ENCODE assay signal across 11 cellular contexts in the genomic region with DNA sequence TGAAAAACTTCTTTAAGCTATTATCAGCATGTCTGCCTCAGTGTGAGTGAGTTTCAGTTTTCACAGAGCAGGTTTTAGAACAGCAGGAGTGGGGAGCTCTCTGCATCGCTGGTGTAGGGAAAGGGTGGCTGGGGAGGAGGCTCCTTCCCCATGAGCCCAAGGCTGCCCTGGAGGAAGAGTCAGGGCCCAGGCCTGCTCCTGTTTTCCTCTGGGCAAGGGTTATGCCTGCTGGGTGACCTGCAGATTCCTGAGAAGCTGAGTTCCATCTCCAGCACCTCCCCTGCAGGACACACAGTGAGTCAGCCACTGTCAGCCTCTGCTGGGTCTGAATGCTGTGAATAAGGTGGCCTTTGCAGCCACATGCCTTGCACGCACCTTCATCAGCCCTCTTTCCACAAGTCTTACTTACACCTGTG.
A peak's percentile ranks its signal among the peaks of the same experiment; 100 is the strongest.
DNase-seq lines count a peak whose midpoint lies in the region; ATAC-seq and TF ChIP-seq lines count a peak whose summit lies in the region.
"Had no signal": no experiment of that assay in that cellular context is flagged by ENCODE, and none has a peak within 500 bp of the region (broad histone marks: within the 10 kb centered on the region; RNA-seq: fewer than 3 reads in every experiment).

No MANE protein-coding gene starts in this region.

- no peak overlapping the region for H3K27ac ChIP-seq in transverse colon
- H3K27ac ChIP-seq in substantia nigra (ENCODE audit: low read depth, low read length, poor library complexity, severe bottlenecking) = no peak overlapping the region
- H3K27ac ChIP-seq in coronary artery = no peak overlapping the region

- H3K36me3 ChIP-seq in transverse colon = no peaks in the 10 kb centered on the region

- peaks cover 8% of the 10 kb centered on the region for H3K27me3 Mint-ChIP-seq in stimulated activated naive CD8-positive, alpha-beta T cell treated with anti-CD3 and anti-CD28 coated beads, Interleukin-15, amount 100 ng/mL, for 72 hours

- no peak for DNase-seq in stimulated activated naive CD8-positive, alpha-beta T cell treated with anti-CD3 and anti-CD28 coated beads, Interleukin-15, Interleukin-2, amounts not matched to agents 100 U/mL and 50 U/mL, for 24 hours
- no peak for DNase-seq in stimulated activated naive CD8-positive, alpha-beta T cell treated with anti-CD3 and anti-CD28 coated beads, Interleukin-15, amount 100 ng/mL, for 72 hours
- DNase-seq in foreskin fibroblast (peak; percentile 52 to 69), NCI-H510A treated with DMSO at 0.1 percent for 48 hours (lab: John Stamatoyannopoulos, UW) (no peak), transverse colon (no peak), substantia nigra (lab: John Stamatoyannopoulos, UW) (no peak), coronary artery (ENCODE audit: low spot score) (no peak)
- DNase-seq: activated CD4-positive, alpha-beta T cell treated with anti-CD3 and anti-CD28 coated beads for 48 hours; naive B cell had no signal

- intact Hi-C loops in transverse colon (cut with DNase I; ENCODE audit: low total_unique reads) = no loop called here

- in situ Hi-C loops in transverse colon (cut with MboI; ENCODE audit: low pct_ligation_motif_present in 1 of 4, low pct_unique_long_range_greater_than_20kb in 1 of 4, low sequenced_read_pairs in 3 of 4) = no loop called here

- H3K9me3 Mint-ChIP-seq in stimulated activated naive CD8-positive, alpha-beta T cell treated with anti-CD3 and anti-CD28 coated beads, Interleukin-15, amount 100 ng/mL, for 72 hours = peaks cover 11 to 16% of the 10 kb centered on the region in 2 donors

- H3K27ac Mint-ChIP-seq in stimulated activated naive CD8-positive, alpha-beta T cell treated with anti-CD3 and anti-CD28 coated beads, Interleukin-15, amount 100 ng/mL, for 72 hours = no peak overlapping the region
- H3K27ac Mint-ChIP-seq: CD14-positive monocyte, naive B cell had no signal

- 82% methylated on average over 2 of the region's 2 CpGs; no CpG with 5 or more reads in 1 of the 2 donors for WGBS in transverse colon (ENCODE audit: low coverage in 1 of 2), 2 donors

- H3K4me3 ChIP-seq in foreskin fibroblast (ENCODE audit: low read depth in 1 of 2, low read length in 2 of 2) (no peak overlapping the region), transverse colon (no peak overlapping the region), coronary artery (no peak overlapping the region)

- peak; percentile 63 for ATAC-seq in stimulated activated naive CD8-positive, alpha-beta T cell treated with anti-CD3 and anti-CD28 coated beads, Interleukin-15, Interleukin-2, amounts not matched to agents 100 U/mL and 50 U/mL, for 24 hours
- no peak for ATAC-seq in stimulated activated naive CD8-positive, alpha-beta T cell treated with anti-CD3 and anti-CD28 coated beads, Interleukin-15, amount 100 ng/mL, for 72 hours
- ATAC-seq in SK-N-SH treated with all-trans-retinoic acid at 6 μM for 48 hours = peak; percentile 78

- H3K27me3 ChIP-seq in transverse colon = no peaks in the 10 kb centered on the region

- H3K4me1 ChIP-seq in transverse colon = no peaks in the 10 kb centered on the region

- TF ChIP-seq CTCF in foreskin fibroblast (IDR thresholded peaks at IDR 0.05; ENCODE audit: low read depth, low read length) (no peak), transverse colon (IDR thresholded peaks at IDR 0.05) (no peak), coronary artery (IDR thresholded peaks at IDR 0.05) (no peak)

- no peak overlapping the region for H3K4me3 Mint-ChIP-seq in stimulated activated naive CD8-positive, alpha-beta T cell treated with anti-CD3 and anti-CD28 coated beads, Interleukin-15, amount 100 ng/mL, for 72 hours
- H3K4me3 Mint-ChIP-seq: CD14-positive monocyte, naive B cell had no signal

- peaks cover 22% of the 10 kb centered on the region for H3K4me1 Mint-ChIP-seq in stimulated activated naive CD8-positive, alpha-beta T cell treated with anti-CD3 and anti-CD28 coated beads, Interleukin-15, amount 100 ng/mL, for 72 hours
- H3K4me1 Mint-ChIP-seq: CD14-positive monocyte, naive B cell had no signal

- TF ChIP-seq POLR2A in transverse colon (IDR thresholded peaks at IDR 0.05) = no peak

- TF ChIP-seq EP300 in transverse colon (IDR thresholded peaks at IDR 0.05; ENCODE audit: low read depth) = no peak

- H3K9me3 ChIP-seq in transverse colon = peaks cover 0 to 4% of the 10 kb centered on the region in 2 donors

TF ChIP-seq in SK-N-SH treated with all-trans-retinoic acid at 6 μM for 48 hours, 23 proteins besides CTCF, POLR2A, EP300 and RAD21:
- TF ChIP-seq, protein P1, sequence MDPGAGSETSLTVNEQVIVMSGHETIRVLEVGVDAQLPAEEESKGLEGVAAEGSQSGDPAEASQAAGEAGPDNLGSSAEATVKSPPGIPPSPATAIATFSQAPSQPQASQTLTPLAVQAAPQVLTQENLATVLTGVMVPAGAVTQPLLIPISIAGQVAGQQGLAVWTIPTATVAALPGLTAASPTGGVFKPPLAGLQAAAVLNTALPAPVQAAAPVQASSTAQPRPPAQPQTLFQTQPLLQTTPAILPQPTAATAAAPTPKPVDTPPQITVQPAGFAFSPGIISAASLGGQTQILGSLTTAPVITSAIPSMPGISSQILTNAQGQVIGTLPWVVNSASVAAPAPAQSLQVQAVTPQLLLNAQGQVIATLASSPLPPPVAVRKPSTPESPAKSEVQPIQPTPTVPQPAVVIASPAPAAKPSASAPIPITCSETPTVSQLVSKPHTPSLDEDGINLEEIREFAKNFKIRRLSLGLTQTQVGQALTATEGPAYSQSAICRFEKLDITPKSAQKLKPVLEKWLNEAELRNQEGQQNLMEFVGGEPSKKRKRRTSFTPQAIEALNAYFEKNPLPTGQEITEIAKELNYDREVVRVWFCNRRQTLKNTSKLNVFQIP (CRISPR knock-in tag; IDR thresholded peaks at IDR 0.05; ENCODE audit: borderline replicate concordance, low read depth) = no peak
- no peak for TF ChIP-seq SNAI2 (CRISPR knock-in tag; IDR thresholded peaks at IDR 0.05)
- TF ChIP-seq BACH2 (CRISPR knock-in tag; IDR thresholded peaks at IDR 0.05; ENCODE audit: borderline replicate concordance) = no peak
- TF ChIP-seq, protein P2, sequence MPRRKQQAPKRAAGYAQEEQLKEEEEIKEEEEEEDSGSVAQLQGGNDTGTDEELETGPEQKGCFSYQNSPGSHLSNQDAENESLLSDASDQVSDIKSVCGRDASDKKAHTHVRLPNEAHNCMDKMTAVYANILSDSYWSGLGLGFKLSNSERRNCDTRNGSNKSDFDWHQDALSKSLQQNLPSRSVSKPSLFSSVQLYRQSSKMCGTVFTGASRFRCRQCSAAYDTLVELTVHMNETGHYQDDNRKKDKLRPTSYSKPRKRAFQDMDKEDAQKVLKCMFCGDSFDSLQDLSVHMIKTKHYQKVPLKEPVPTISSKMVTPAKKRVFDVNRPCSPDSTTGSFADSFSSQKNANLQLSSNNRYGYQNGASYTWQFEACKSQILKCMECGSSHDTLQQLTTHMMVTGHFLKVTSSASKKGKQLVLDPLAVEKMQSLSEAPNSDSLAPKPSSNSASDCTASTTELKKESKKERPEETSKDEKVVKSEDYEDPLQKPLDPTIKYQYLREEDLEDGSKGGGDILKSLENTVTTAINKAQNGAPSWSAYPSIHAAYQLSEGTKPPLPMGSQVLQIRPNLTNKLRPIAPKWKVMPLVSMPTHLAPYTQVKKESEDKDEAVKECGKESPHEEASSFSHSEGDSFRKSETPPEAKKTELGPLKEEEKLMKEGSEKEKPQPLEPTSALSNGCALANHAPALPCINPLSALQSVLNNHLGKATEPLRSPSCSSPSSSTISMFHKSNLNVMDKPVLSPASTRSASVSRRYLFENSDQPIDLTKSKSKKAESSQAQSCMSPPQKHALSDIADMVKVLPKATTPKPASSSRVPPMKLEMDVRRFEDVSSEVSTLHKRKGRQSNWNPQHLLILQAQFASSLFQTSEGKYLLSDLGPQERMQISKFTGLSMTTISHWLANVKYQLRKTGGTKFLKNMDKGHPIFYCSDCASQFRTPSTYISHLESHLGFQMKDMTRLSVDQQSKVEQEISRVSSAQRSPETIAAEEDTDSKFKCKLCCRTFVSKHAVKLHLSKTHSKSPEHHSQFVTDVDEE (CRISPR knock-in tag; IDR thresholded peaks at IDR 0.05) = no peak
- TF ChIP-seq PPARA (CRISPR knock-in tag; IDR thresholded peaks at IDR 0.05; ENCODE audit: borderline replicate concordance) = no peak
- no peak for TF ChIP-seq CSDC2 (CRISPR knock-in tag; IDR thresholded peaks at IDR 0.05)
TF ChIP-seq in SK-N-SH treated with all-trans-retinoic acid at 6 μM for 48 hours: peak in this region for 0.

Comparison
In these comparisons a context has a peak if more than half of its experiments do, and no peak if none do; other contexts are left out.
1. DNase-seq: peak in foreskin fibroblast (2 of 2); none in stimulated activated naive CD8-positive, alpha-beta T cell treated with anti-CD3 and anti-CD28 coated beads, Interleukin-15, Interleukin-2, amounts not matched to agents 100 U/mL and 50 U/mL, for 24 hours (single experiment), stimulated activated naive CD8-positive, alpha-beta T cell treated with anti-CD3 and anti-CD28 coated beads, Interleukin-15, amount 100 ng/mL, for 72 hours (0 of 2), NCI-H510A treated with DMSO at 0.1 percent for 48 hours (single experiment), transverse colon (single experiment), substantia nigra (0 of 49) and coronary artery (single experiment).